ENCODE assay signal across 9 cellular contexts in genomic region chr2:160061533-160062282, GRCh38. TPM values are rescaled to one million over a fixed set of nuclear protein-coding genes. Genes with fewer than 3 reads are reported as not detected.
DNase-seq lines count a peak whose midpoint lies in the region; ATAC-seq and TF ChIP-seq lines count a peak whose summit lies in the region.
"Had no signal": no experiment of that assay in that cellular context is flagged by ENCODE, and none has a peak within 500 bp of the region (broad histone marks: within the 10 kb centered on the region; RNA-seq: fewer than 3 reads in every experiment).

No MANE protein-coding gene starts in this region.

- 38% methylated on average over 27 of the region's 45 CpGs for WGBS in suprapubic skin

- H3K27ac ChIP-seq in colonic mucosa (peak overlapping the region; percentile 9), lower lobe of right lung (no peak overlapping the region), suprapubic skin (peak overlapping the region; percentile 86)
- H3K27ac ChIP-seq: WERI-Rb-1 had no signal

- H3K36me3 ChIP-seq in MG63, result no peaks in the 10 kb centered on the region
- no peaks in the 10 kb centered on the region for H3K36me3 ChIP-seq in colonic mucosa
- H3K36me3 ChIP-seq in lower lobe of right lung, result no peaks in the 10 kb centered on the region
- H3K36me3 ChIP-seq in suprapubic skin, result no peaks in the 10 kb centered on the region
- H3K36me3 ChIP-seq: WERI-Rb-1 had no signal

- TF ChIP-seq POLR2A in suprapubic skin (IDR thresholded peaks at IDR 0.05), result no peak

- ATAC-seq in lower lobe of right lung (peak; percentile 16 to 48), HG03460 (IDR thresholded peaks at IDR 0.05; ENCODE audit: unreplicated experiment) (no peak), GM19351 (IDR thresholded peaks at IDR 0.05; ENCODE audit: unreplicated experiment) (no peak)

- H3K27me3 ChIP-seq in MG63, result no peaks in the 10 kb centered on the region
- no peaks in the 10 kb centered on the region for H3K27me3 ChIP-seq in colonic mucosa
- H3K27me3 ChIP-seq in lower lobe of right lung (ENCODE audit: low read depth), result peaks cover 27% of the 10 kb centered on the region
- no peaks in the 10 kb centered on the region for H3K27me3 ChIP-seq in suprapubic skin

- H3K4me1 ChIP-seq in colonic mucosa (peaks cover 7% of the 10 kb centered on the region), lower lobe of right lung (peaks cover 14% of the 10 kb centered on the region), suprapubic skin (peaks cover 37% of the 10 kb centered on the region)

- in situ Hi-C loops in KBM-7 (cut with MboI; ENCODE audit: low pct_unique_long_range_greater_than_20kb, low sequenced_read_pairs), result no loop called here

- H3K4me3 ChIP-seq in MG63 (peak overlapping the region; percentile 53), colonic mucosa (peak overlapping the region; percentile 71), lower lobe of right lung (peak overlapping the region; percentile 69), suprapubic skin (peak overlapping the region; percentile 86)

- DNase-seq in MG63, result no peak
- DNase-seq in colonic mucosa, result peak; percentile 28
- peak; percentile 50 for DNase-seq in lower lobe of right lung
- DNase-seq in suprapubic skin (ENCODE audit: low spot score in 2 of 2), result peak in 1 of 2 donors; percentile 70
- DNase-seq in KBM-7, result no peak
- DNase-seq: hippocampal formation, WERI-Rb-1 had no signal

- no peak for TF ChIP-seq EP300 in suprapubic skin (IDR thresholded peaks at IDR 0.05)

- H3K9me3 ChIP-seq in MG63 (no peaks in the 10 kb centered on the region), colonic mucosa (no peaks in the 10 kb centered on the region), lower lobe of right lung (no peaks in the 10 kb centered on the region), suprapubic skin (no peaks in the 10 kb centered on the region)

- TF ChIP-seq CTCF in colonic mucosa (IDR thresholded peaks at IDR 0.05) (no peak), lower lobe of right lung (IDR thresholded peaks at IDR 0.05) (no peak), suprapubic skin (IDR thresholded peaks at IDR 0.05) (no peak)

- intact Hi-C loops in colonic mucosa (cut with DNase I), result no loop called here
- intact Hi-C loops in lower lobe of right lung (cut with DNase I), result no loop called here

- H3K9ac ChIP-seq in colonic mucosa (ENCODE audit: low read depth in 2 of 2, low read length in 2 of 2), result peak overlapping the region; percentile 58 to 85

RNA-seq across cellular contexts. Expression of gene PLA2R1, which starts 0.7 kb away (rescaled TPM):
- 0.36 and 1.6 TPM in 2 replicates for total RNA-seq in MG63 (2014; rRNA removed; shearing (Covaris generic); ENCODE audit: low replicate concordance)
- total RNA-seq in colonic mucosa (1 to 10 TPM; 3.2 to 6.7 TPM), lower lobe of right lung (5.6 TPM), suprapubic skin (10 to 100 TPM; 31.3 to 68.8 (median 40.8) TPM)

Comparison
In these comparisons a context has a peak if more than half of its experiments do, and no peak if none do; other contexts are left out.
1. DNase-seq: peak in colonic mucosa (single experiment) and lower lobe of right lung (single experiment); none in MG63 (single experiment) and KBM-7 (single experiment).
2. ATAC-seq: peak in lower lobe of right lung (2 of 2); none in HG03460 (single experiment) and GM19351 (single experiment).
3. Peak in every context shown above with its lines, with median percentiles within 50 percentile points of each other: H3K4me3 ChIP-seq.